In genomic region chr17:81833160-81833920, GRCh38 we compare ENCODE assay signal across 8 cellular contexts. TPM values are rescaled to one million over a fixed set of nuclear protein-coding genes. Genes with fewer than 3 reads are reported as not detected.
DNase-seq lines count a peak whose midpoint lies in the region; ATAC-seq, FAIRE-seq and TF ChIP-seq lines count a peak whose summit lies in the region.

Gene MCRIP1 (minus strand): TSS chr17:81833291. CDS start chr17:81824506, 8,785 bp downstream.

- H3K27ac Mint-ChIP-seq in activated T-cell treated with anti-CD3 and anti-CD28 coated beads, Interleukin-2, amount 50 U/mL, for 24 hours = peak within 1 kb of the TSS; percentile 96

- 3% methylated on average over 67 to 76 of the region's 76 CpGs for WGBS in esophagus, 2 donors

- H3K36me3 ChIP-seq in esophagus (ENCODE audit: control insufficient read depth in 2 of 2, insufficient read depth in 2 of 2, low read length in 1 of 2) (no peaks in the 10 kb centered on the region), mucosa of stomach (ENCODE audit: control insufficient read depth, insufficient read depth, low read length) (no peaks in the 10 kb centered on the region)

- TF ChIP-seq CTCF in D721Med (IDR thresholded peaks at IDR 0.05; ENCODE audit: insufficient read depth, missing control alignments) = no peak

- peak within 1 kb of the TSS; percentile 87 for H3K9ac ChIP-seq in mucosa of stomach (ENCODE audit: low read length)

- H3K4me3 ChIP-seq in esophagus (ENCODE audit: low read depth in 1 of 2, low read length in 2 of 2) (peak within 1 kb of the TSS; percentile 53 to 62), mucosa of stomach (ENCODE audit: low read length) (peak within 1 kb of the TSS; percentile 74)

- H3K4me1 Mint-ChIP-seq in activated T-cell treated with anti-CD3 and anti-CD28 coated beads, Interleukin-2, amount 50 U/mL, for 24 hours (ENCODE audit: low read depth) = peaks cover 33% of the 10 kb centered on the region

- H3K9me3 ChIP-seq in esophagus (ENCODE audit: control insufficient read depth in 2 of 2, insufficient read depth in 1 of 2, low read depth in 1 of 2, low read length in 1 of 2) (no peaks in the 10 kb centered on the region), mucosa of stomach (ENCODE audit: control insufficient read depth, low read length) (no peaks in the 10 kb centered on the region)

- peak; percentile 98 for DNase-seq in D721Med (ENCODE audit: insufficient read length, low spot score)
- DNase-seq in KG1 (lab: John Stamatoyannopoulos, UW) = peak; percentile 88
- peak; percentile 98 for DNase-seq in activated T-cell treated with anti-CD3 and anti-CD28 coated beads, Interleukin-2, amount 50 U/mL, for 24 hours
- peak; percentile 98 for DNase-seq in stimulated activated CD8-positive, alpha-beta memory T cell treated with anti-CD3 and anti-CD28 coated beads, Interleukin-4, amount 100 ng/mL, for 48 hours

- no peak for FAIRE-seq in D721Med (lab: Jason Lieb, UNC)

- ATAC-seq in GM21576 (IDR thresholded peaks at IDR 0.05; ENCODE audit: unreplicated experiment) = peak; percentile 61

- H3K4me3 Mint-ChIP-seq in activated T-cell treated with anti-CD3 and anti-CD28 coated beads, Interleukin-2, amount 50 U/mL, for 24 hours = peak within 1 kb of the TSS; percentile 92

- H3K4me1 ChIP-seq in esophagus (ENCODE audit: control insufficient read depth in 2 of 2, insufficient read depth in 2 of 2, low read length in 1 of 2) (peaks cover 0 to 31% of the 10 kb centered on the region in 2 donors), mucosa of stomach (ENCODE audit: control insufficient read depth, insufficient read depth, low read length) (peaks cover 14% of the 10 kb centered on the region)

- peak within 1 kb of the TSS; percentile 91 to 92 for H3K27ac ChIP-seq in esophagus (ENCODE audit: low read depth in 2 of 2, low read length in 1 of 2)

- H3K27me3 ChIP-seq in esophagus (ENCODE audit: control insufficient read depth in 1 of 2, insufficient read depth in 2 of 2, low read length in 2 of 2) (no peaks in the 10 kb centered on the region), mucosa of stomach (ENCODE audit: control insufficient read depth, insufficient read depth, low read length) (no peaks in the 10 kb centered on the region)

- H3K9me3 Mint-ChIP-seq in activated T-cell treated with anti-CD3 and anti-CD28 coated beads, Interleukin-2, amount 50 U/mL, for 24 hours = no peaks in the 10 kb centered on the region

- peaks cover 30% of the 10 kb centered on the region for H3K36me3 Mint-ChIP-seq in activated T-cell treated with anti-CD3 and anti-CD28 coated beads, Interleukin-2, amount 50 U/mL, for 24 hours (ENCODE audit: low read depth)

- H3K27me3 Mint-ChIP-seq in activated T-cell treated with anti-CD3 and anti-CD28 coated beads, Interleukin-2, amount 50 U/mL, for 24 hours = no peaks in the 10 kb centered on the region

TF ChIP-seq in PFSK-1, 5 proteins besides CTCF, POLR2A, EP300 and RAD21:
- TF ChIP-seq TAF1 (IDR thresholded peaks at IDR 0.05; ENCODE audit: borderline replicate concordance, insufficient read depth, low read length) (peak; percentile 71; the same call in 1 of the 2 replicates), REST (IDR thresholded peaks at IDR 0.05; ENCODE audit: insufficient read depth in 1 of 2, low read depth in 2 of 2, low read length in 2 of 2) (no peak), SIN3A (IDR thresholded peaks at IDR 0.05; ENCODE audit: borderline replicate concordance, insufficient read depth, low read length) (peak; percentile 66; the same call in 1 of the 2 replicates), FOXP2 (optimal IDR thresholded peaks at IDR 0.05; ENCODE audit: borderline replicate concordance, extremely low read depth, extremely low read length, insufficient read depth) (peak; percentile 93), POLR2AphosphoS5 (IDR thresholded peaks at IDR 0.05; ENCODE audit: low read depth, low read length) (peak; percentile 62; the same call in 1 of the 2 replicates)
TF ChIP-seq in PFSK-1: peak in this region for 4.

RNA-seq across cellular contexts. Expression of gene MCRIP1, which starts in this region (rescaled TPM):
- 161 TPM for polyA plus RNA-seq in PFSK-1 (2012; ENCODE audit: insufficient read length, low read depth)
- polyA plus RNA-seq in esophagus = 10 to 100 TPM; 24.7 to 32.3 TPM

Comparison
In these comparisons a context has a peak if more than half of its experiments do, and no peak if none do; other contexts are left out.
1. Peak in every context shown above with its lines: DNase-seq, ATAC-seq, H3K4me3 ChIP-seq and H3K27ac ChIP-seq.